Comparison of ENCODE assay signal across 8 cellular contexts in the genomic region with DNA sequence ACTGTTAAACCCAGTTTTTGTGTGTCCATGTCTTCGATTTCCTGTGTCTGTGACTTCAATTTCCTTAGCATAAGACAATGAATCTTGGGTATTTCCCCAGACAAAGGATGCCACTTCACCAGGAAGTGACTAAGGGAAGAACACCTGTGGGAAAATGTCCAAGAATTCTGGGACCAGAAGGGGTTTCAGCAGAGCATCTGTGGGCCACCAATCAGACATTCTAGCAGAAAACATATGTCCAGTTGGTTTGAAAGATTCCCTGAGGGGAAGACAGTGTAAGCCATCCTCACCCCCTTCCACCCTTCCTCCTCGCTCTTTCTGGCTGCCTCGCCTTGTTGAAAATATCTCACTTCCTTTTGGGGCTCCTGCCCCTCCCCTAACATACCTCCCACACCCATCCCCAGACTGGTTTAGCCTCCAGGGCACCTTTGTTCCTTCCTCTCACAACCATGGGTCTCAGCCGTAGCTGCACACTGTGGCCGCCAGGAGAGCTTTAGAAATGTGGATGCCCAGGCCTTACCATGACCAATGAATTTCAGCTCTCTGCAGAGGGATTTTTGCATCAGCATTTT.
A peak's percentile ranks its signal among the peaks of the same experiment; 100 is the strongest.
DNase-seq lines count a peak whose midpoint lies in the region; ATAC-seq and TF ChIP-seq lines count a peak whose summit lies in the region.

No MANE protein-coding gene starts in this region.

- H3K4me3 Mint-ChIP-seq in activated naive CD4-positive, alpha-beta T cell treated with anti-CD3 and anti-CD28 coated beads, Interleukin-2, amount 50 U/mL, for 24 hours = peak overlapping the region; percentile 67

- H3K36me3 Mint-ChIP-seq in activated naive CD4-positive, alpha-beta T cell treated with anti-CD3 and anti-CD28 coated beads, Interleukin-2, amount 50 U/mL, for 24 hours = peaks cover 3% of the 10 kb centered on the region

- no peaks in the 10 kb centered on the region for H3K9me3 Mint-ChIP-seq in activated naive CD4-positive, alpha-beta T cell treated with anti-CD3 and anti-CD28 coated beads, Interleukin-2, amount 50 U/mL, for 24 hours

- DNase-seq in NOMO-1 treated with dmso at 0.1 percent for 144 hours (lab: John Stamatoyannopoulos, UW; ENCODE audit: unreplicated experiment) (peak; percentile 58), Kasumi-1 (lab: John Stamatoyannopoulos, UW) (no peak), foreskin fibroblast (no peak)
- peak; percentile 43 to 45 for DNase-seq in stimulated activated CD4-positive, alpha-beta T cell treated with anti-CD3 and anti-CD28 coated beads, Interleukin-2, amount 100 ng/mL, for 24 hours
- no peak for DNase-seq in NK-92 treated with Interleukin-12 subunit alpha and Interleukin-12 subunit beta, amount 100 ng/mL, for 24 hours (lab: John Stamatoyannopoulos, UW)

- no peak overlapping the region for H3K4me3 ChIP-seq in foreskin fibroblast (ENCODE audit: low read depth in 1 of 2, low read length in 2 of 2)

- TF ChIP-seq CTCF in GM12872 (IDR thresholded peaks at IDR 0.05; ENCODE audit: insufficient read depth, low read depth, low read length) (peak; percentile 52; the same call in 2 of the 3 replicates), foreskin fibroblast (IDR thresholded peaks at IDR 0.05; ENCODE audit: low read depth, low read length) (no peak)

- H3K27me3 Mint-ChIP-seq in activated naive CD4-positive, alpha-beta T cell treated with anti-CD3 and anti-CD28 coated beads, Interleukin-2, amount 50 U/mL, for 24 hours = no peaks in the 10 kb centered on the region

- peak; percentile 75 for ATAC-seq in GM21717 (IDR thresholded peaks at IDR 0.05; ENCODE audit: unreplicated experiment)

- H3K27ac Mint-ChIP-seq in activated naive CD4-positive, alpha-beta T cell treated with anti-CD3 and anti-CD28 coated beads, Interleukin-2, amount 50 U/mL, for 24 hours = peak overlapping the region; percentile 92

- H3K4me1 Mint-ChIP-seq in activated naive CD4-positive, alpha-beta T cell treated with anti-CD3 and anti-CD28 coated beads, Interleukin-2, amount 50 U/mL, for 24 hours = peaks cover 61% of the 10 kb centered on the region

Comparison
In these comparisons a context has a peak if more than half of its experiments do, and no peak if none do; other contexts are left out.
1. DNase-seq: peak in NOMO-1 treated with dmso at 0.1 percent for 144 hours (single experiment) and stimulated activated CD4-positive, alpha-beta T cell treated with anti-CD3 and anti-CD28 coated beads, Interleukin-2, amount 100 ng/mL, for 24 hours (2 of 2); none in Kasumi-1 (0 of 2), foreskin fibroblast (0 of 2) and NK-92 treated with Interleukin-12 subunit alpha and Interleukin-12 subunit beta, amount 100 ng/mL, for 24 hours (single experiment).